24 cellular contexts compared by ENCODE assay signal in genomic region chr6:140779341-140779740, GRCh38.
DNase-seq lines count a peak whose midpoint lies in the region; ATAC-seq and TF ChIP-seq lines count a peak whose summit lies in the region.
"Had no signal": no experiment of that assay in that cellular context is flagged by ENCODE, and none has a peak within 500 bp of the region (broad histone marks: within the 10 kb centered on the region; RNA-seq: fewer than 3 reads in every experiment).

No MANE protein-coding gene starts in this region.

- in situ Hi-C loops in brain microvascular endothelial cell (cut with HindIII; ENCODE audit: low pct_ligation_motif_present, low sequenced_read_pairs) = no loop called here

- peak; percentile 58 for DNase-seq in HCEC 1CT
- DNase-seq in brain microvascular endothelial cell = peak; percentile 12
- DNase-seq in fibroblast of pulmonary artery (ENCODE audit: low read depth) = peak; percentile 48
- peak; percentile 9 for DNase-seq in retinal pigment epithelial cell (ENCODE audit: low read depth)
- no peak for DNase-seq in NCI-H1417 (lab: John Stamatoyannopoulos, UW)
- no peak for DNase-seq in superior temporal gyrus (ENCODE audit: extremely low spot score)
- DNase-seq in sciatic nerve (ENCODE audit: low spot score) = no peak
- DNase-seq: activated CD4-positive, alpha-beta T cell treated with anti-CD3 and anti-CD28 coated beads, Interleukin-2, amount 10 ng/mL, durations not matched to agents 7 days and 5 days; activated T-cell treated with anti-CD3 and anti-CD28 coated beads, Interleukin-2, amount 50 U/mL, for 4 hours; GF-D8; H9; islet precursor cell; Kasumi-1; NCI-H1694; NCI-H2171; NCI-H524; Right ventricle myocardium superior; stimulated activated CD4-positive, alpha-beta T cell treated with anti-CD3 and anti-CD28 coated beads, Interleukin-2, amount 100 ng/mL, for 48 hours; upper lobe of right lung had no signal

- no peaks in the 10 kb centered on the region for H3K36me3 ChIP-seq in brain microvascular endothelial cell (replicated peaks)
- H3K36me3 ChIP-seq: BLaER1 treated with 17β-estradiol and CSF1 and Interleukin-3, amounts not matched to agents 10 nM and 100 nM; right atrium auricular region; upper lobe of right lung had no signal

- H3K4me3 ChIP-seq in brain microvascular endothelial cell (ENCODE audit: low read depth, low read length) (no peak overlapping the region), fibroblast of pulmonary artery (replicated peaks; ENCODE audit: low read depth, low read length) (no peak overlapping the region), retinal pigment epithelial cell (ENCODE audit: low read length) (no peak overlapping the region)
- H3K4me3 ChIP-seq: BLaER1 treated with 17β-estradiol and CSF1 and Interleukin-3, amounts not matched to agents 10 nM and 100 nM; right atrium auricular region; upper lobe of right lung had no signal

- no peaks in the 10 kb centered on the region for H3K27me3 ChIP-seq in brain microvascular endothelial cell (replicated peaks)
- H3K27me3 ChIP-seq: BLaER1 treated with 17β-estradiol and CSF1 and Interleukin-3, amounts not matched to agents 10 nM and 100 nM; right atrium auricular region; upper lobe of right lung had no signal

- ATAC-seq in HG03108 (IDR thresholded peaks at IDR 0.05; ENCODE audit: unreplicated experiment) (no peak), sciatic nerve (no peak)
- ATAC-seq: activated T-cell treated with anti-CD3 and anti-CD28 coated beads, Interleukin-2, amount 50 U/mL, for 4 hours; natural killer cell treated with Interleukin-12 subunit alpha and Interleukin-12 subunit beta and Interleukin-15 and Interleukin-18, amount 100 ng/mL, for 72 hours; upper lobe of right lung had no signal

- H3K27ac ChIP-seq in brain microvascular endothelial cell = no peak overlapping the region
- H3K27ac ChIP-seq: BLaER1 treated with 17β-estradiol and CSF1 and Interleukin-3, amounts not matched to agents 10 nM and 100 nM; HL-60; right atrium auricular region; upper lobe of right lung had no signal

- intact Hi-C loops in sciatic nerve (cut with DNase I) = no loop called here

- TF ChIP-seq CTCF in brain microvascular endothelial cell (IDR thresholded peaks at IDR 0.05; ENCODE audit: low read depth, low read length, missing control alignments) = no peak
- no peak for TF ChIP-seq CTCF in fibroblast of pulmonary artery (IDR thresholded peaks at IDR 0.05; ENCODE audit: low read length, missing control alignments)
- no peak for TF ChIP-seq CTCF in retinal pigment epithelial cell (conservative IDR thresholded peaks at IDR 0.05; ENCODE audit: low read depth, low read length)

Comparison
In these comparisons a context has a peak if more than half of its experiments do, and no peak if none do; other contexts are left out.
1. DNase-seq: peak in HCEC 1CT (single experiment), brain microvascular endothelial cell (single experiment), fibroblast of pulmonary artery (single experiment) and retinal pigment epithelial cell (single experiment); none in NCI-H1417 (0 of 3), superior temporal gyrus (single experiment) and sciatic nerve (single experiment).